In the genomic region with DNA sequence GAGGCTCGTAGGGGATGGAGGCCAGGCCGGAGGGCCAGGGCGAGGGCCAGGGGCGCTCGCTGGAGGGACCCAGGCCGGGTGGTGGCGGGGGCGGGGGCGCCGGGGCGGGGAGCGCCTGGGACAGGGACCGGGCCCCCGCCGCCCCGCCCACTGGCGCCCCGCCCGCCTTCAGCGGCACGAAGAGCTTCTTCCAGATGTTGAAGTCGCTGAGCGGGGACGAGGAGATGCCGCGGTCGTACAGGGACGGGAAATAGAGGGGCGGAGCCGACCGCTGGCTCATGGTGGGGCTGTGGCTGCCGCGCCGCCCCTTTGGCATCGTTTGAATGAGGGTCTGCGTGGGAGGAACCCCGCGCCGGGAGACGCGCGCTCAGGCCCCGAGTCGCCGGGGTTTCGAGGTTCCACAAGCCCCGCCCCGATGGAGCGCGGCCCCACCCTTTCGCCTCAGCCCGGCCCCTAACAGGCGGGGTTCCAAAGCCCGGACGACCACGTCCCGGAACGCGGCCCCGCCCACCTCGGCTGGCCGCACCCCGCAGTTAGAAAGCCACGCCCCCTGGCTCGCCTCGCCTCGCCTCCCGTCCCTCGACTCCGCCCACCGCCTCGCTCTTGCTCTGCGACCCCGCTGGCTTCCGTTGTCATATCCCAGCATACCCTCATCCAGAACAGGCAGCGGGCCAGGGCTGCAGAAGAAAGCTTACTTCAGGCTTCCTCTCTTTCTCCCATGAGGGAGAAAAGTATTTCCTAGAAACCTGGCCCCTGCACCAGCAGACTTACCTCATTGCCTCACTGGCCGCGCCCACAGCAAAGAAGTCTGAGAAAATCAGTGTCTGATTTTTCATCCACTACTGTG, we compare ENCODE assay signal across 8 cellular contexts. TPM values are rescaled to one million over a fixed set of nuclear protein-coding genes. Genes with fewer than 3 reads are reported as not detected.
A peak's percentile ranks its signal among the peaks of the same experiment; 100 is the strongest.
DNase-seq lines count a peak whose midpoint lies in the region; ATAC-seq and TF ChIP-seq lines count a peak whose summit lies in the region.

A gene with protein sequence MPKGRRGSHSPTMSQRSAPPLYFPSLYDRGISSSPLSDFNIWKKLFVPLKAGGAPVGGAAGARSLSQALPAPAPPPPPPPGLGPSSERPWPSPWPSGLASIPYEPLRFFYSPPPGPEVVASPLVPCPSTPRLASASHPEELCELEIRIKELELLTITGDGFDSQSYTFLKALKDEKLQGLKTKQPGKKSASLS (minus strand): TSS at position 402 of the 847 bp plus-strand sequence. CDS start 86 bp downstream, at position 316.

- no peaks in the 10 kb centered on the region for H4K20me1 ChIP-seq in hepatocyte (ENCODE audit: insufficient read depth, poor library complexity, severe bottlenecking)

- TF ChIP-seq POLR2A in vagina (IDR thresholded peaks at IDR 0.05), result peak in 1 of 2 donors; percentile 32

- in situ Hi-C loops in astrocyte of the cerebellum (cut with HindIII; ENCODE audit: low sequenced_read_pairs), result no loop called here

- no peaks in the 10 kb centered on the region for H3K36me3 ChIP-seq in hepatocyte (replicated peaks; ENCODE audit: insufficient read depth, low read depth)
- no peaks in the 10 kb centered on the region for H3K36me3 ChIP-seq in rectal smooth muscle tissue (ENCODE audit: control insufficient read depth, insufficient read depth, low read length)
- H3K36me3 ChIP-seq in vagina, result no peaks in the 10 kb centered on the region

- H3K79me2 ChIP-seq in hepatocyte, result no peaks in the 10 kb centered on the region

- H3K9ac ChIP-seq in rectal smooth muscle tissue (ENCODE audit: low read length), result no peak within 1 kb of the TSS

- DNase-seq in NCI-H1930 (lab: John Stamatoyannopoulos, UW), result peak; percentile 93 to 94
- peak; percentile 97 for DNase-seq in T-helper 9 cell
- peak; percentile 89 for DNase-seq in astrocyte of the cerebellum (ENCODE audit: low read depth)
- DNase-seq in hepatocyte (ENCODE audit: low spot score), result peak; percentile 100
- peak in 1 of 2 donors; percentile 93 for DNase-seq in vagina (ENCODE audit: extremely low spot score in 2 of 2)

- H3K27ac ChIP-seq in hepatocyte, result peak within 1 kb of the TSS; percentile 90
- peak within 1 kb of the TSS; percentile 65 for H3K27ac ChIP-seq in rectal smooth muscle tissue (ENCODE audit: low read depth, low read length)
- peak within 1 kb of the TSS; percentile 75 for H3K27ac ChIP-seq in vagina

- TF ChIP-seq CTCF in astrocyte of the cerebellum (IDR thresholded peaks at IDR 0.05; ENCODE audit: low read depth, low read length, missing control alignments), result no peak
- no peak for TF ChIP-seq CTCF in hepatocyte (IDR thresholded peaks at IDR 0.05; ENCODE audit: poor library complexity)
- TF ChIP-seq CTCF in vagina (IDR thresholded peaks at IDR 0.05), result no peak

- ATAC-seq in GM18508 (IDR thresholded peaks at IDR 0.05; ENCODE audit: insufficient read depth, unreplicated experiment) (peak; percentile 67), HG02973 (IDR thresholded peaks at IDR 0.05; ENCODE audit: unreplicated experiment) (peak; percentile 84)

- H3K4me3 ChIP-seq in astrocyte of the cerebellum (ENCODE audit: low read depth, low read length) (peak within 1 kb of the TSS; percentile 55), hepatocyte (peak within 1 kb of the TSS; percentile 24), rectal smooth muscle tissue (ENCODE audit: low read length) (peak within 1 kb of the TSS; percentile 70), vagina (peak within 1 kb of the TSS; percentile 51 to 64)

- H3K9me2 ChIP-seq in hepatocyte (replicated peaks; ENCODE audit: insufficient read depth), result no peaks in the 10 kb centered on the region

- WGBS in hepatocyte (ENCODE audit: low lambda C conversion rate, missing lambda C conversion rate), result 2% methylated on average over 42 of the region's 78 CpGs

- H3K4me1 ChIP-seq in hepatocyte (ENCODE audit: insufficient read depth) (peaks cover 38% of the 10 kb centered on the region), rectal smooth muscle tissue (ENCODE audit: control insufficient read depth, insufficient read depth, low read length) (peaks cover 6% of the 10 kb centered on the region), vagina (peaks cover 31% of the 10 kb centered on the region)

- no peaks in the 10 kb centered on the region for H3K27me3 ChIP-seq in hepatocyte
- H3K27me3 ChIP-seq in rectal smooth muscle tissue (ENCODE audit: control insufficient read depth, insufficient read depth, low read length), result no peaks in the 10 kb centered on the region
- H3K27me3 ChIP-seq in vagina, result no peaks in the 10 kb centered on the region

- peak within 1 kb of the TSS; percentile 75 for H3K4me2 ChIP-seq in hepatocyte

- peak within 1 kb of the TSS; percentile 38 for H2AFZ ChIP-seq in hepatocyte

- H3K9me3 ChIP-seq in hepatocyte (ENCODE audit: low read depth) (no peaks in the 10 kb centered on the region), vagina (no peaks in the 10 kb centered on the region)

- intact Hi-C loops in vagina (cut with DNase I), result loop anchor here (5.0 to 10.0 kb wide), 2 partner anchors 37 to 234 kb away; a partner anchor contains a TSS

RNA-seq across cellular contexts. Expression of the gene that starts here (rescaled TPM):
- not detected in 2 replicates for total RNA-seq in hepatocyte
- not detected in 2 replicates for polyA plus RNA-seq in hepatocyte
- not detected for total RNA-seq in vagina

Comparison
In these comparisons a context has a peak if more than half of its experiments do, and no peak if none do; other contexts are left out.
1. Peak in DNase-seq, H3K4me3 ChIP-seq, H3K27ac ChIP-seq and H3K4me2 ChIP-seq in hepatocyte; RNA of the gene not detected or under 1 TPM.